ENCODE assay signal across 14 cellular contexts in the genomic region with DNA sequence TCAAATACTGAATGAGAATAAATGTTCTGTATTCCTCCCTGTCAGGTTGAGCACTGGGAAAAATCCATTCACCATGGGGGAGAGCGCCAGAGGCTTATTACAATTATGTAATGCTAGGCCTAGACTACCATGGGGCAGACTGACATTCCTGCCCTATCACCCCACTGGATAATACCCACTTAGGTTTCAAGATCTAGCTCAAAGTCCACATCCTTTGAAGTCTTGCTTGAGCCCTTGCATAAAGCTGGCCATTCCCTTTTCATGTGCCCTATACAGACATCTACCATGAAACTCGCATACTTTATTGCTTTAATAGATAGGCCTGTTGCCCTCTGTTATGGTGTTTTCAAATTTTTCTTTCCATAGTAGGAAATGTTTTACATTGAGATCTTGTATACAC.
DNase-seq lines count a peak whose midpoint lies in the region; ATAC-seq and TF ChIP-seq lines count a peak whose summit lies in the region.
"Had no signal": no experiment of that assay in that cellular context is flagged by ENCODE, and none has a peak within 500 bp of the region (broad histone marks: within the 10 kb centered on the region; RNA-seq: fewer than 3 reads in every experiment).

No MANE protein-coding gene starts in this region.

- H3K9me3 Mint-ChIP-seq in activated CD4-positive, alpha-beta memory T cell treated with anti-CD3 and anti-CD28 coated beads, Interleukin-2, amount 10 ng/mL, durations not matched to agents 7 days and 5 days = no peaks in the 10 kb centered on the region
- H3K9me3 Mint-ChIP-seq: CD4-positive, CD25-positive, alpha-beta regulatory T cell; GM23338 had no signal

- intact Hi-C loops in left colon (cut with DNase I, micrococcal nuclease) (no loop called here), left ventricle myocardium inferior (cut with micrococcal nuclease) (no loop called here)

- H3K9ac ChIP-seq in subcutaneous abdominal adipose tissue (ENCODE audit: low read length in 5 of 5) = no peak overlapping the region
- H3K9ac ChIP-seq: BLaER1 treated with 17β-estradiol and CSF1 and Interleukin-3, amounts not matched to agents 10 nM and 100 nM had no signal

- H3K4me1 Mint-ChIP-seq in activated CD4-positive, alpha-beta memory T cell treated with anti-CD3 and anti-CD28 coated beads, Interleukin-2, amount 10 ng/mL, durations not matched to agents 7 days and 5 days = no peaks in the 10 kb centered on the region
- H3K4me1 Mint-ChIP-seq: CD4-positive, CD25-positive, alpha-beta regulatory T cell; GM23338 had no signal

- no peak overlapping the region for H3K4me3 Mint-ChIP-seq in activated CD4-positive, alpha-beta memory T cell treated with anti-CD3 and anti-CD28 coated beads, Interleukin-2, amount 10 ng/mL, durations not matched to agents 7 days and 5 days
- H3K4me3 Mint-ChIP-seq: CD4-positive, CD25-positive, alpha-beta regulatory T cell; GM23338 had no signal

- no peak for TF ChIP-seq CTCF in left ventricle myocardium inferior (IDR thresholded peaks at IDR 0.05; ENCODE audit: borderline replicate concordance)

- H3K9me3 ChIP-seq in subcutaneous abdominal adipose tissue (ENCODE audit: control insufficient read depth in 5 of 5, low read length in 5 of 5) = no peaks in the 10 kb centered on the region
- no peaks in the 10 kb centered on the region for H3K9me3 ChIP-seq in left ventricle myocardium inferior (replicated peaks)
- H3K9me3 ChIP-seq: BLaER1 treated with 17β-estradiol and CSF1 and Interleukin-3, amounts not matched to agents 10 nM and 100 nM had no signal

- H3K36me3 ChIP-seq in subcutaneous abdominal adipose tissue (ENCODE audit: control insufficient read depth in 5 of 5, insufficient read depth in 5 of 5, low read length in 5 of 5) (peaks cover 8 to 33% (median 17%) of the 10 kb centered on the region in 5 donors), left ventricle myocardium inferior (peaks cover 56% of the 10 kb centered on the region)

- H3K27me3 Mint-ChIP-seq in activated CD4-positive, alpha-beta memory T cell treated with anti-CD3 and anti-CD28 coated beads, Interleukin-2, amount 10 ng/mL, durations not matched to agents 7 days and 5 days = no peaks in the 10 kb centered on the region
- H3K27me3 Mint-ChIP-seq: CD4-positive, CD25-positive, alpha-beta regulatory T cell had no signal

- peaks cover 0 to 35% (median 14%) of the 10 kb centered on the region in 5 donors for H3K4me1 ChIP-seq in subcutaneous abdominal adipose tissue (ENCODE audit: control insufficient read depth in 5 of 5, insufficient read depth in 5 of 5, low read length in 5 of 5)
- peaks cover 20% of the 10 kb centered on the region for H3K4me1 ChIP-seq in left ventricle myocardium inferior
- H3K4me1 ChIP-seq: BLaER1 treated with 17β-estradiol and CSF1 and Interleukin-3, amounts not matched to agents 10 nM and 100 nM had no signal

- peaks cover 23% of the 10 kb centered on the region for H3K36me3 Mint-ChIP-seq in activated CD4-positive, alpha-beta memory T cell treated with anti-CD3 and anti-CD28 coated beads, Interleukin-2, amount 10 ng/mL, durations not matched to agents 7 days and 5 days (ENCODE audit: low read depth)

- no peak overlapping the region for H3K27ac Mint-ChIP-seq in activated CD4-positive, alpha-beta memory T cell treated with anti-CD3 and anti-CD28 coated beads, Interleukin-2, amount 10 ng/mL, durations not matched to agents 7 days and 5 days
- H3K27ac Mint-ChIP-seq: GM23338 had no signal

- H3K4me3 ChIP-seq in subcutaneous abdominal adipose tissue (ENCODE audit: low read depth in 1 of 5, low read length in 5 of 5) (no peak overlapping the region), left ventricle myocardium inferior (no peak overlapping the region)
- H3K4me3 ChIP-seq: BLaER1 treated with 17β-estradiol and CSF1 and Interleukin-3, amounts not matched to agents 10 nM and 100 nM; GM23338 had no signal

- CTCF ChIA-PET in activated CD4-positive, alpha-beta memory T cell treated with anti-CD3 and anti-CD28 coated beads, Interleukin-2, amount 10 ng/mL, durations not matched to agents 7 days and 5 days (lab: Charles Lee) = no interaction called here

- H3K27me3 ChIP-seq in subcutaneous abdominal adipose tissue (ENCODE audit: control insufficient read depth in 5 of 5, insufficient read depth in 4 of 5, low read length in 5 of 5) (no peaks in the 10 kb centered on the region), left ventricle myocardium inferior (ENCODE audit: low read depth) (no peaks in the 10 kb centered on the region)
- H3K27me3 ChIP-seq: BLaER1 treated with 17β-estradiol and CSF1 and Interleukin-3, amounts not matched to agents 10 nM and 100 nM had no signal

- peak; percentile 20 for ATAC-seq in left colon
- ATAC-seq: GM23338 had no signal

- POLR2A ChIA-PET in activated CD4-positive, alpha-beta memory T cell treated with anti-CD3 and anti-CD28 coated beads, Interleukin-2, amount 10 ng/mL, durations not matched to agents 7 days and 5 days (lab: Charles Lee) = no interaction called here

- DNase-seq in HT-29 (ENCODE audit: low spot score) (peak; percentile 36), SW480 (ENCODE audit: low spot score) (peak; percentile 64), left colon (no peak), SKM-1 treated with dmso at 0.1 percent for 144 hours (lab: John Stamatoyannopoulos, UW; ENCODE audit: unreplicated experiment) (no peak), left ventricle myocardium inferior (no peak)
- no peak for DNase-seq in activated CD4-positive, alpha-beta memory T cell treated with anti-CD3 and anti-CD28 coated beads, Interleukin-2, amount 10 ng/mL, durations not matched to agents 7 days and 5 days
- DNase-seq: ACHN; CD4-positive, CD25-positive, alpha-beta regulatory T cell; DND-41; GDM1; H7 had no signal

- peak overlapping the region; percentile 27 for H3K27ac ChIP-seq in subcutaneous abdominal adipose tissue (ENCODE audit: low read depth, low read length)
- no peak overlapping the region for H3K27ac ChIP-seq in left ventricle myocardium inferior (replicated peaks)
- H3K27ac ChIP-seq: BLaER1 treated with 17β-estradiol and CSF1 and Interleukin-3, amounts not matched to agents 10 nM and 100 nM had no signal

Comparison
In these comparisons a context has a peak if more than half of its experiments do, and no peak if none do; other contexts are left out.
1. DNase-seq: peak in HT-29 (single experiment) and SW480 (single experiment); none in left colon (0 of 2), activated CD4-positive, alpha-beta memory T cell treated with anti-CD3 and anti-CD28 coated beads, Interleukin-2, amount 10 ng/mL, durations not matched to agents 7 days and 5 days (single experiment), SKM-1 treated with dmso at 0.1 percent for 144 hours (single experiment) and left ventricle myocardium inferior (single experiment).